Comparison of ENCODE assay signal across 8 cellular contexts in genomic region chr3:59049671-59050331, GRCh38.
A peak's percentile ranks its signal among the peaks of the same experiment; 100 is the strongest.
DNase-seq lines count a peak whose midpoint lies in the region; ATAC-seq and TF ChIP-seq lines count a peak whose summit lies in the region.

CFAP20DC (minus strand) TSS chr3:59050025; CDS start chr3:59049631, 394 bp downstream.

- ATAC-seq in GM19395 (IDR thresholded peaks at IDR 0.05; ENCODE audit: unreplicated experiment) (peak; percentile 98), HG03521 (IDR thresholded peaks at IDR 0.05; ENCODE audit: unreplicated experiment) (peak; percentile 98)

- no peak for TF ChIP-seq CTCF in C4-2B (conservative IDR thresholded peaks at IDR 0.05)
- no peak for TF ChIP-seq CTCF in epithelial cell of esophagus (IDR thresholded peaks at IDR 0.05; ENCODE audit: insufficient read depth, low read depth, low read length, missing control alignments)

- DNase-seq in NCI-H82 (lab: John Stamatoyannopoulos, UW), result peak; percentile 94
- DNase-seq in activated CD8-positive, alpha-beta memory T cell treated with anti-CD3 and anti-CD28 coated beads, Interleukin-2, amount 50 U/mL, for 48 hours, result peak; percentile 94
- peak; percentile 95 for DNase-seq in epithelial cell of esophagus (ENCODE audit: low read depth)
- peak; percentile 82 for DNase-seq in middle frontal gyrus (ENCODE audit: extremely low spot score, low spot score)
- peak; percentile 58 to 78 for DNase-seq in stimulated activated CD8-positive, alpha-beta memory T cell treated with anti-CD3 and anti-CD28 coated beads, Interleukin-2, amount 100 ng/mL, for 1 hour (ENCODE audit: low read depth in 2 of 2)

- peak within 1 kb of the TSS; percentile 62 for H3K4me3 ChIP-seq in epithelial cell of esophagus (ENCODE audit: low read length)

- H3K27ac ChIP-seq in C4-2B, result peak within 1 kb of the TSS; percentile 65

Comparison
In these comparisons a context has a peak if more than half of its experiments do, and no peak if none do; other contexts are left out.
1. Peak in every context shown above with its lines: DNase-seq, ATAC-seq, H3K4me3 ChIP-seq and H3K27ac ChIP-seq.